32 cellular contexts compared by ENCODE assay signal in the genomic region with DNA sequence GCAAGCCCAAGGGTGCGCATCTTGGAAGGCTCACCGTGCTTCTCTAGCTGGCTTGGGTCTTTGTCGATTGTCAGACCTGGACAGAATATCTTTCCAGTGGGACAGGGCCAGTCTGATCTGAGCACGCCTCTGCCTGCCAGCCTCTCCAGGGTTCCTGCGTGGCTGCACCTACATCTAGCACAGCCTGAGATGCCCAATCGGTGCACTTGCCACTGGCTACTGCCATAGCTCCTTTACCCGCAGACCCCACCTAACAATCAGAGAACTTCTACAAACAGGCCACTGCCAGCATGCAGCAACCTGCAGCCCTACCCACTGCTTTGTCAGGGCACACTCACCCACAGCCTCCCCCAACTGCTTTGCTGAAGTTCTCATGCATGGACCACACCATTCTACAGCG. TPM values are rescaled to one million over a fixed set of nuclear protein-coding genes. Genes with fewer than 3 reads are reported as not detected.
"Had no signal": no experiment of that assay in that cellular context is flagged by ENCODE, and none has a peak within 500 bp of the region (broad histone marks: within the 10 kb centered on the region; RNA-seq: fewer than 3 reads in every experiment).

No MANE protein-coding gene starts in this region.

- ATAC-seq: effector memory CD8-positive, alpha-beta T cell; esophagus mucosa; foreskin keratinocyte; gastrocnemius medialis; gastroesophageal sphincter; heart left ventricle; heart right ventricle had no signal

- H3K4me2 ChIP-seq: hepatocyte had no signal

- H3K36me3 ChIP-seq: esophagus muscularis mucosa, esophagus squamous epithelium, gastrocnemius medialis, gastroesophageal sphincter, heart left ventricle, heart right ventricle had no signal

- H3K27ac Mint-ChIP-seq: dendritic cell treated with granulocyte-macrophage colony-stimulating factor and Interleukin-4, amounts not matched to agents 40 ng/mL and 50 ng/mL, for 4 days; effector memory CD8-positive, alpha-beta T cell; endodermal cell had no signal

- H3K4me3 ChIP-seq: coronary artery, dorsolateral prefrontal cortex, esophagus muscularis mucosa, esophagus squamous epithelium, gastrocnemius medialis, gastroesophageal sphincter, heart left ventricle, heart right ventricle, hepatocyte had no signal

- H3K4me1 ChIP-seq: esophagus muscularis mucosa, esophagus squamous epithelium, foreskin keratinocyte, gastrocnemius medialis, gastroesophageal sphincter, heart left ventricle, heart right ventricle had no signal

- H3K9me3 ChIP-seq: esophagus muscularis mucosa, esophagus squamous epithelium, gastrocnemius medialis, gastroesophageal sphincter, heart left ventricle, heart right ventricle had no signal

- H2AFZ ChIP-seq: hepatocyte had no signal

- FAIRE-seq: endometrium, endothelial cell of umbilical vein, frontal cortex had no signal

- H3K27ac ChIP-seq: coronary artery, dorsolateral prefrontal cortex, epithelial cell of prostate, esophagus muscularis mucosa, esophagus squamous epithelium, foreskin keratinocyte, gastrocnemius medialis, gastroesophageal sphincter, heart left ventricle, heart right ventricle, hepatocyte had no signal

- H3K9me3 Mint-ChIP-seq: dendritic cell treated with granulocyte-macrophage colony-stimulating factor and Interleukin-4, amounts not matched to agents 40 ng/mL and 50 ng/mL, for 4 days; effector memory CD8-positive, alpha-beta T cell had no signal

- H3K27me3 ChIP-seq: foreskin keratinocyte had no signal

- H3K79me2 ChIP-seq: hepatocyte had no signal

- DNase-seq: cortex of kidney; dermis blood vessel endothelial cell; dorsolateral prefrontal cortex; effector CD4-positive, alpha-beta T cell; effector CD8-positive, alpha-beta T cell; effector memory CD4-positive, alpha-beta T cell; effector memory CD8-positive, alpha-beta T cell; endodermal cell; erythroblast; esophagus squamous epithelium; foreskin fibroblast; foreskin keratinocyte; foreskin melanocyte; gastrocnemius medialis; glutamatergic neuron; head of caudate nucleus; heart right ventricle; hippocampal formation had no signal

- H3K4me3 Mint-ChIP-seq: dendritic cell treated with granulocyte-macrophage colony-stimulating factor and Interleukin-4, amounts not matched to agents 40 ng/mL and 50 ng/mL, for 4 days; effector memory CD8-positive, alpha-beta T cell; endodermal cell had no signal

RNA-seq across cellular contexts. Expression of a gene that starts 56.7 kb away (rescaled TPM):
- total RNA-seq: endothelial cell of umbilical vein, esophagus mucosa, fibroblast of lung, fibroblast of villous mesenchyme, glomerular endothelial cell had no signal
